19 cellular contexts compared by ENCODE assay signal in the genomic region with DNA sequence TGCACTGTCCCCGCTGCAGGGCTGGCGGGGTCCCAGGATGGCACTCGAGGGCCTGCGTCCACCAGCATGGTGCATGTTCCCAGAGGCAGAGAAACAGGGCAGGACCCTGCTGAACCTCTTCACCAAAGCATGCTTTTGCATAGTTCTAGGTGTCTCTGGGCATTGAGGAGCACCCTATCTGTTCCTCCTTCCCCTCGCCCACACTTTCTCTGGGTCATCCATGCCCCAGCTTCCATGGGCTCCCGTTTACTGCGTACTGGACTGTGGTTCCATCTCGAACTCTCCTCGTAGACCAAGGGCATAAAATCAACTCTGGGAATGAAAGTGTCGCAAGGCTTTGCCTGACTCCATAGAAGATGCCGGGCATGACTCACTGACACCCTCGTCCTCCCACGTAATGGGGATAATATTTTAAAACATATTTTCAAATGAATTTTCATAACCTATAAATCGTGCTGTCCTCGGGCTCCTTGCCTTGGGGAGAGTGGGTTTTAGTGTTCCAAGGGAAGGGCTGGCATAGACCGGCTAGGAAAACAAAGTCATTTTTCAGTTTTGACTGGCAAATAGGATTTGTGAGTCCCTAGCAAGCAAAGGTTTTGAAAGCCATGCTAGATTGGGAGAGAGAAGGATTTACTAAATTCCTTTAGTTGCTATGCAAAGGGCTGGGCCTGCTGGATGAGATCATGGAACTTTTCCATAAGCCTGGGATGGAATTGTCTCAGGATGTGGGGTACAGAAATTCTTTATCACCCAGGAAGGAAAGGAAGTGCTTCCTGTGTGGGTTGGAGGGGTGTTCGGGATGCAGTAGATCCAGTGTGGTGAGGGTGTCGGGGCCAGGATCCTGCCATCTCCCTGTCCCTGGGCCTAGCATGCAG.
"Had no signal": no experiment of that assay in that cellular context is flagged by ENCODE, and none has a peak within 500 bp of the region (broad histone marks: within the 10 kb centered on the region; RNA-seq: fewer than 3 reads in every experiment).

No MANE protein-coding gene starts in this region.

- H3K36me3 ChIP-seq: gastroesophageal sphincter, heart right ventricle had no signal

- ATAC-seq: activated CD8-positive, alpha-beta memory T cell treated with anti-CD3 and anti-CD28 coated beads, Interleukin-2, amount 10 ng/mL, durations not matched to agents 7 days and 5 days; activated T-helper 17 cell treated with anti-CD3 and anti-CD28 coated beads, Interleukin-2, amount 50 U/mL, for 72 hours; gastroesophageal sphincter; heart right ventricle; natural killer cell; stimulated activated naive CD8-positive, alpha-beta T cell treated with anti-CD3 and anti-CD28 coated beads, Interleukin-15, Interleukin-2, amounts not matched to agents 100 U/mL and 50 U/mL, for 24 hours had no signal

- H3K4me1 Mint-ChIP-seq: activated CD8-positive, alpha-beta memory T cell treated with anti-CD3 and anti-CD28 coated beads, Interleukin-2, amount 10 ng/mL, durations not matched to agents 7 days and 5 days; activated T-helper 17 cell treated with anti-CD3 and anti-CD28 coated beads, Interleukin-2, amount 50 U/mL, for 72 hours; natural killer cell had no signal

- H3K9ac ChIP-seq: SK-N-SH had no signal

- H3K4me3 Mint-ChIP-seq: activated CD4-positive, alpha-beta memory T cell treated with anti-CD3 and anti-CD28 coated beads for 36 hours; activated CD8-positive, alpha-beta memory T cell treated with anti-CD3 and anti-CD28 coated beads, Interleukin-2, amount 10 ng/mL, durations not matched to agents 7 days and 5 days; activated T-helper 17 cell treated with anti-CD3 and anti-CD28 coated beads, Interleukin-2, amount 50 U/mL, for 72 hours; brain; natural killer cell; T-helper 2 cell treated with Interferon-gamma antibody and Interleukin-4, amounts not matched to agents 5 μg/mL and 100 μg/mL, for 36 hours; type B pancreatic cell had no signal

- H3K36me3 Mint-ChIP-seq: activated CD4-positive, alpha-beta memory T cell treated with anti-CD3 and anti-CD28 coated beads for 36 hours; activated CD8-positive, alpha-beta memory T cell treated with anti-CD3 and anti-CD28 coated beads, Interleukin-2, amount 10 ng/mL, durations not matched to agents 7 days and 5 days; brain; natural killer cell; type B pancreatic cell had no signal

- H3K27ac Mint-ChIP-seq: activated CD4-positive, alpha-beta memory T cell treated with anti-CD3 and anti-CD28 coated beads for 36 hours; activated CD8-positive, alpha-beta memory T cell treated with anti-CD3 and anti-CD28 coated beads, Interleukin-2, amount 10 ng/mL, durations not matched to agents 7 days and 5 days; activated T-helper 17 cell treated with anti-CD3 and anti-CD28 coated beads, Interleukin-2, amount 50 U/mL, for 72 hours; natural killer cell; T-helper 2 cell treated with Interferon-gamma antibody and Interleukin-4, amounts not matched to agents 5 μg/mL and 100 μg/mL, for 36 hours; type B pancreatic cell had no signal

- H3K27me3 Mint-ChIP-seq: activated CD4-positive, alpha-beta memory T cell treated with anti-CD3 and anti-CD28 coated beads for 36 hours; activated CD8-positive, alpha-beta memory T cell treated with anti-CD3 and anti-CD28 coated beads, Interleukin-2, amount 10 ng/mL, durations not matched to agents 7 days and 5 days; activated T-helper 17 cell treated with anti-CD3 and anti-CD28 coated beads, Interleukin-2, amount 50 U/mL, for 72 hours had no signal

- H3K4me3 ChIP-seq: coronary artery, gastroesophageal sphincter had no signal

- H3K4me2 ChIP-seq: SK-N-SH had no signal

- FAIRE-seq: endometrium, TTC549 had no signal

- H3K27ac ChIP-seq: coronary artery, gastroesophageal sphincter, heart right ventricle had no signal

- H3K4me1 ChIP-seq: gastroesophageal sphincter had no signal

- H3K9me3 ChIP-seq: gastroesophageal sphincter, heart right ventricle, SK-N-SH had no signal

- H3K9me3 Mint-ChIP-seq: activated CD4-positive, alpha-beta memory T cell treated with anti-CD3 and anti-CD28 coated beads for 36 hours; activated T-helper 17 cell treated with anti-CD3 and anti-CD28 coated beads, Interleukin-2, amount 50 U/mL, for 72 hours; natural killer cell; T-helper 2 cell treated with Interferon-gamma antibody and Interleukin-4, amounts not matched to agents 5 μg/mL and 100 μg/mL, for 36 hours had no signal

- DNase-seq: activated CD4-positive, alpha-beta memory T cell treated with anti-CD3 and anti-CD28 coated beads for 36 hours; activated CD8-positive, alpha-beta memory T cell treated with anti-CD3 and anti-CD28 coated beads, Interleukin-2, amount 10 ng/mL, durations not matched to agents 7 days and 5 days; activated naive CD4-positive, alpha-beta T cell treated with Interleukin-2 at 50 U/mL for 16 hours; activated T-cell treated with anti-CD3 and anti-CD28 coated beads, Interleukin-2, amount 50 U/mL, for 1 hour; erythroblast; heart right ventricle; natural killer cell; posterior cingulate gyrus; retina; SK-N-SH; stimulated activated naive CD8-positive, alpha-beta T cell treated with anti-CD3 and anti-CD28 coated beads, Interleukin-15, Interleukin-2, amounts not matched to agents 100 U/mL and 50 U/mL, for 24 hours had no signal
